Comparison of ENCODE assay signal across 31 cellular contexts in genomic region chr2:124193706-124194105, GRCh38.
"Had no signal": no experiment of that assay in that cellular context is flagged by ENCODE, and none has a peak within 500 bp of the region (broad histone marks: within the 10 kb centered on the region; RNA-seq: fewer than 3 reads in every experiment).

No MANE protein-coding gene starts in this region.

- H3K9me3 Mint-ChIP-seq: activated CD4-positive, alpha-beta T cell treated with anti-CD3 and anti-CD28 coated beads, Interleukin-2, amount 10 ng/mL, durations not matched to agents 7 days and 5 days; endodermal cell; nephron progenitor cell; type B pancreatic cell had no signal

- DNase-seq: activated CD4-positive, alpha-beta T cell treated with anti-CD3 and anti-CD28 coated beads, Interleukin-2, amount 10 ng/mL, durations not matched to agents 7 days and 5 days; activated CD4-positive, CD25-positive, alpha-beta regulatory T cell treated with anti-CD3 and anti-CD28 coated beads, Interleukin-2, amount 50 U/mL, for 72 hours; activated CD8-positive, alpha-beta T cell treated with anti-CD3 and anti-CD28 coated beads for 36 hours; activated naive CD8-positive, alpha-beta T cell treated with anti-CD3 and anti-CD28 coated beads, Interleukin-2, amount 50 U/mL, for 24 hours; activated T-cell treated with anti-CD3 and anti-CD28 coated beads, Interleukin-2, amount 50 U/mL, for 4 hours; amygdala; caudate nucleus; endodermal cell; foreskin fibroblast; head of caudate nucleus; hippocampal formation; immature natural killer cell; kidney; left colon; mammary epithelial cell; nephron progenitor cell; retina; sigmoid colon; small intestine; stimulated activated CD4-positive, alpha-beta T cell treated with anti-CD3 and anti-CD28 coated beads, Interleukin-4, amount 100 ng/mL, for 24 hours; substantia nigra; T1000; uterus had no signal

- H3K36me3 ChIP-seq: neutrophil, prostate gland, sigmoid colon, uterus had no signal

- H3K4me1 ChIP-seq: prostate gland, sigmoid colon, uterus had no signal

- H3K27me3 ChIP-seq: neutrophil, sigmoid colon, uterus had no signal

- H3K9me3 ChIP-seq: neutrophil, prostate gland, sigmoid colon, uterus had no signal

- ATAC-seq: activated CD8-positive, alpha-beta T cell treated with anti-CD3 and anti-CD28 coated beads for 36 hours; activated naive CD8-positive, alpha-beta T cell treated with anti-CD3 and anti-CD28 coated beads, Interleukin-2, amount 50 U/mL, for 24 hours; activated T-cell treated with anti-CD3 and anti-CD28 coated beads, Interleukin-2, amount 50 U/mL, for 4 hours; activated T-helper 17 cell treated with anti-CD3 and anti-CD28 coated beads, Interleukin-2, amount 50 U/mL, for 72 hours; esophagus mucosa; left colon; stimulated activated effector memory CD8-positive, alpha-beta T cell treated with anti-CD3 and anti-CD28 coated beads, Interleukin-12 subunit alpha, Interleukin-12 subunit beta, amount 100 ng/mL, for 72 hours had no signal

- H3K27ac Mint-ChIP-seq: activated CD4-positive, alpha-beta T cell treated with anti-CD3 and anti-CD28 coated beads, Interleukin-2, amount 10 ng/mL, durations not matched to agents 7 days and 5 days; activated CD8-positive, alpha-beta T cell treated with anti-CD3 and anti-CD28 coated beads for 36 hours; activated naive CD4-positive, alpha-beta T cell treated with anti-CD3 and anti-CD28 coated beads, Interleukin-2, amount 50 U/mL, for 24 hours; activated naive CD8-positive, alpha-beta T cell treated with anti-CD3 and anti-CD28 coated beads, Interleukin-2, amount 50 U/mL, for 24 hours; activated T-helper 17 cell treated with anti-CD3 and anti-CD28 coated beads, Interleukin-2, amount 50 U/mL, for 72 hours; endodermal cell; immature natural killer cell; nephron progenitor cell; stimulated activated effector memory CD8-positive, alpha-beta T cell treated with anti-CD3 and anti-CD28 coated beads, Interleukin-12 subunit alpha, Interleukin-12 subunit beta, amount 100 ng/mL, for 72 hours; stimulated activated naive CD8-positive, alpha-beta T cell treated with anti-CD3 and anti-CD28 coated beads, Interleukin-15, Interleukin-2, amounts not matched to agents 100 ng/mL and 50 ng/mL, for 24 hours; type B pancreatic cell had no signal

- H3K27me3 Mint-ChIP-seq: activated CD4-positive, alpha-beta T cell treated with anti-CD3 and anti-CD28 coated beads, Interleukin-2, amount 10 ng/mL, durations not matched to agents 7 days and 5 days; activated CD8-positive, alpha-beta T cell treated with anti-CD3 and anti-CD28 coated beads for 36 hours; activated naive CD4-positive, alpha-beta T cell treated with anti-CD3 and anti-CD28 coated beads, Interleukin-2, amount 50 U/mL, for 24 hours; activated naive CD8-positive, alpha-beta T cell treated with anti-CD3 and anti-CD28 coated beads, Interleukin-2, amount 50 U/mL, for 24 hours; activated T-helper 17 cell treated with anti-CD3 and anti-CD28 coated beads, Interleukin-2, amount 50 U/mL, for 72 hours; stimulated activated naive CD8-positive, alpha-beta T cell treated with anti-CD3 and anti-CD28 coated beads, Interleukin-15, Interleukin-2, amounts not matched to agents 100 ng/mL and 50 ng/mL, for 24 hours; type B pancreatic cell had no signal

- H3K4me3 Mint-ChIP-seq: activated CD4-positive, alpha-beta T cell treated with anti-CD3 and anti-CD28 coated beads, Interleukin-2, amount 10 ng/mL, durations not matched to agents 7 days and 5 days; activated CD8-positive, alpha-beta T cell treated with anti-CD3 and anti-CD28 coated beads for 36 hours; activated naive CD4-positive, alpha-beta T cell treated with anti-CD3 and anti-CD28 coated beads, Interleukin-2, amount 50 U/mL, for 24 hours; activated naive CD8-positive, alpha-beta T cell treated with anti-CD3 and anti-CD28 coated beads, Interleukin-2, amount 50 U/mL, for 24 hours; activated T-cell treated with anti-CD3 and anti-CD28 coated beads, Interleukin-2, amount 50 U/mL, for 4 hours; activated T-helper 17 cell treated with anti-CD3 and anti-CD28 coated beads, Interleukin-2, amount 50 U/mL, for 72 hours; endodermal cell; immature natural killer cell; nephron progenitor cell; stimulated activated effector memory CD8-positive, alpha-beta T cell treated with anti-CD3 and anti-CD28 coated beads, Interleukin-12 subunit alpha, Interleukin-12 subunit beta, amount 100 ng/mL, for 72 hours; stimulated activated naive CD8-positive, alpha-beta T cell treated with anti-CD3 and anti-CD28 coated beads, Interleukin-15, Interleukin-2, amounts not matched to agents 100 ng/mL and 50 ng/mL, for 24 hours; type B pancreatic cell had no signal

- H3K4me3 ChIP-seq: prostate gland, sigmoid colon, uterus had no signal

- H3K36me3 Mint-ChIP-seq: activated naive CD4-positive, alpha-beta T cell treated with anti-CD3 and anti-CD28 coated beads, Interleukin-2, amount 50 U/mL, for 24 hours; immature natural killer cell; stimulated activated effector memory CD8-positive, alpha-beta T cell treated with anti-CD3 and anti-CD28 coated beads, Interleukin-12 subunit alpha, Interleukin-12 subunit beta, amount 100 ng/mL, for 72 hours; type B pancreatic cell had no signal

- H3K4me1 Mint-ChIP-seq: activated CD4-positive, alpha-beta T cell treated with anti-CD3 and anti-CD28 coated beads, Interleukin-2, amount 10 ng/mL, durations not matched to agents 7 days and 5 days; activated naive CD4-positive, alpha-beta T cell treated with anti-CD3 and anti-CD28 coated beads, Interleukin-2, amount 50 U/mL, for 24 hours; activated naive CD8-positive, alpha-beta T cell treated with anti-CD3 and anti-CD28 coated beads, Interleukin-2, amount 50 U/mL, for 24 hours; activated T-helper 17 cell treated with anti-CD3 and anti-CD28 coated beads, Interleukin-2, amount 50 U/mL, for 72 hours; endodermal cell; immature natural killer cell; nephron progenitor cell; stimulated activated effector memory CD8-positive, alpha-beta T cell treated with anti-CD3 and anti-CD28 coated beads, Interleukin-12 subunit alpha, Interleukin-12 subunit beta, amount 100 ng/mL, for 72 hours had no signal

- H3K27ac ChIP-seq: neutrophil, prostate gland, sigmoid colon, uterus had no signal
